ENCODE assay signal across 2 cellular contexts in the genomic region with DNA sequence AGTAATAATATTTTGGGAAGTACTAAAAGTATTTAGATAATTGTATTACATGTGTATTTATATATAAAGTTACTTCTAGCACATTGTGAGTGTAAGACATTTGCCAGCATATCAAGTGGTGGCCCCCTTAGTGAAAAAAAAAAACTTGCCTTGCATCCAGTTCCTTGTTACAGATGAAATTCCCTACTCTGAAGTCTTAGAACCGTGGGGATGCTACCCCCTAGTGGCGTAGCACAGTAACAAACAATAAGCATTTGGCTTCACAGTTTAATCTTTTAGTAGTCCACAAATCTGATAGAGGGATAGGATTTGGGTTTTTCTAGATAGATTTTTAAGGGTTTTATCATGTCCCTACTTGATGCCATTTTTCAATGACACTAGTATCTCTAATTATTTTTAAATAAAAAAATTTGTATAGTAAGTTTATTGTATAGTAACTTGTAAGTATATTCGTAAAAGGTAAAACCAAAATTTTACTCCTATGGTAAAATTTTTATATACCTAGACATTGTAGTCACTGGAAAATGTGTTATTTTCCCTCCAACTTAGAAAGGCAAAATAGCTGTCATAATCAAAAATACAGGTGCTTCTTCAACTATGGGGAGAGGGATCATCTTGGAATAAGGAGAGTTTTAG.
TF ChIP-seq lines count a peak whose summit lies in the region.

No MANE protein-coding gene starts in this region.

TF ChIP-seq in A549, 52 proteins besides CTCF, POLR2A, EP300 and RAD21:
- peak; percentile 70 for TF ChIP-seq SMC3 (IDR thresholded peaks at IDR 0.05)
- TF ChIP-seq KDM1A (IDR thresholded peaks at IDR 0.05; ENCODE audit: low read depth), result no peak

TF ChIP-seq in HepG2, 621 proteins besides CTCF, POLR2A, EP300 and RAD21:
- no peak for TF ChIP-seq HIVEP1 (CRISPR knock-in tag; IDR thresholded peaks at IDR 0.05)
- TF ChIP-seq ZNF777 (CRISPR knock-in tag; IDR thresholded peaks at IDR 0.05), result no peak
- no peak for TF ChIP-seq ZNF292 (CRISPR knock-in tag; IDR thresholded peaks at IDR 0.05; ENCODE audit: borderline replicate concordance, low read depth)
- no peak for TF ChIP-seq ZNF883 (CRISPR knock-in tag; IDR thresholded peaks at IDR 0.05; ENCODE audit: not compliant biosample characterization)
- no peak for TF ChIP-seq JDP2 (CRISPR knock-in tag; IDR thresholded peaks at IDR 0.05; ENCODE audit: borderline replicate concordance)
- TF ChIP-seq ZNF383 (CRISPR knock-in tag; IDR thresholded peaks at IDR 0.05; ENCODE audit: borderline replicate concordance), result no peak
- TF ChIP-seq REPIN1 (CRISPR knock-in tag; IDR thresholded peaks at IDR 0.05; ENCODE audit: borderline replicate concordance, low read depth), result no peak
- TF ChIP-seq ZNF180 (CRISPR knock-in tag; IDR thresholded peaks at IDR 0.05; ENCODE audit: borderline replicate concordance, low read depth), result no peak
- no peak for TF ChIP-seq ZNF605 (CRISPR knock-in tag; IDR thresholded peaks at IDR 0.05)
- TF ChIP-seq, protein P1, sequence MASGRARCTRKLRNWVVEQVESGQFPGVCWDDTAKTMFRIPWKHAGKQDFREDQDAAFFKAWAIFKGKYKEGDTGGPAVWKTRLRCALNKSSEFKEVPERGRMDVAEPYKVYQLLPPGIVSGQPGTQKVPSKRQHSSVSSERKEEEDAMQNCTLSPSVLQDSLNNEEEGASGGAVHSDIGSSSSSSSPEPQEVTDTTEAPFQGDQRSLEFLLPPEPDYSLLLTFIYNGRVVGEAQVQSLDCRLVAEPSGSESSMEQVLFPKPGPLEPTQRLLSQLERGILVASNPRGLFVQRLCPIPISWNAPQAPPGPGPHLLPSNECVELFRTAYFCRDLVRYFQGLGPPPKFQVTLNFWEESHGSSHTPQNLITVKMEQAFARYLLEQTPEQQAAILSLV (CRISPR knock-in tag; IDR thresholded peaks at IDR 0.05; ENCODE audit: borderline replicate concordance), result no peak
- TF ChIP-seq IKZF4 (CRISPR knock-in tag; IDR thresholded peaks at IDR 0.05; ENCODE audit: borderline replicate concordance, low read depth, not compliant biosample characterization), result no peak
- TF ChIP-seq ZNF382 (CRISPR knock-in tag; IDR thresholded peaks at IDR 0.05; ENCODE audit: borderline replicate concordance), result no peak
- TF ChIP-seq, protein P2, sequence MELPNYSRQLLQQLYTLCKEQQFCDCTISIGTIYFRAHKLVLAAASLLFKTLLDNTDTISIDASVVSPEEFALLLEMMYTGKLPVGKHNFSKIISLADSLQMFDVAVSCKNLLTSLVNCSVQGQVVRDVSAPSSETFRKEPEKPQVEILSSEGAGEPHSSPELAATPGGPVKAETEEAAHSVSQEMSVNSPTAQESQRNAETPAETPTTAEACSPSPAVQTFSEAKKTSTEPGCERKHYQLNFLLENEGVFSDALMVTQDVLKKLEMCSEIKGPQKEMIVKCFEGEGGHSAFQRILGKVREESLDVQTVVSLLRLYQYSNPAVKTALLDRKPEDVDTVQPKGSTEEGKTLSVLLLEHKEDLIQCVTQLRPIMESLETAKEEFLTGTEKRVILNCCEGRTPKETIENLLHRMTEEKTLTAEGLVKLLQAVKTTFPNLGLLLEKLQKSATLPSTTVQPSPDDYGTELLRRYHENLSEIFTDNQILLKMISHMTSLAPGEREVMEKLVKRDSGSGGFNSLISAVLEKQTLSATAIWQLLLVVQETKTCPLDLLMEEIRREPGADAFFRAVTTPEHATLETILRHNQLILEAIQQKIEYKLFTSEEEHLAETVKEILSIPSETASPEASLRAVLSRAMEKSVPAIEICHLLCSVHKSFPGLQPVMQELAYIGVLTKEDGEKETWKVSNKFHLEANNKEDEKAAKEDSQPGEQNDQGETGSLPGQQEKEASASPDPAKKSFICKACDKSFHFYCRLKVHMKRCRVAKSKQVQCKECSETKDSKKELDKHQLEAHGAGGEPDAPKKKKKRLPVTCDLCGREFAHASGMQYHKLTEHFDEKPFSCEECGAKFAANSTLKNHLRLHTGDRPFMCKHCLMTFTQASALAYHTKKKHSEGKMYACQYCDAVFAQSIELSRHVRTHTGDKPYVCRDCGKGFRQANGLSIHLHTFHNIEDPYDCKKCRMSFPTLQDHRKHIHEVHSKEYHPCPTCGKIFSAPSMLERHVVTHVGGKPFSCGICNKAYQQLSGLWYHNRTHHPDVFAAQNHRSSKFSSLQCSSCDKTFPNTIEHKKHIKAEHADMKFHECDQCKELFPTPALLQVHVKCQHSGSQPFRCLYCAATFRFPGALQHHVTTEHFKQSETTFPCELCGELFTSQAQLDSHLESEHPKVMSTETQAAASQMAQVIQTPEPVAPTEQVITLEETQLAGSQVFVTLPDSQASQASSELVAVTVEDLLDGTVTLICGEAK (IDR thresholded peaks at IDR 0.05), result no peak
- TF ChIP-seq, protein P2 (CRISPR knock-in tag; IDR thresholded peaks at IDR 0.05), result no peak
- TF ChIP-seq ZNF337 (CRISPR knock-in tag; IDR thresholded peaks at IDR 0.05; ENCODE audit: borderline replicate concordance, low read depth), result no peak
- TF ChIP-seq, protein P3, sequence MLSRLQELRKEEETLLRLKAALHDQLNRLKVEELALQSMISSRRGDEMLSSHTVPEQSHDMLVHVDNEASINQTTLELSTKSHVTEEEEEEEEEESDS (CRISPR knock-in tag; IDR thresholded peaks at IDR 0.05; ENCODE audit: borderline replicate concordance), result no peak
- TF ChIP-seq ZNF282 (IDR thresholded peaks at IDR 0.05; ENCODE audit: partially characterized antibody), result no peak
- TF ChIP-seq ETS1 (CRISPR knock-in tag; IDR thresholded peaks at IDR 0.05), result no peak
- no peak for TF ChIP-seq XBP1 (CRISPR knock-in tag; IDR thresholded peaks at IDR 0.05)
- no peak for TF ChIP-seq ZSCAN12 (CRISPR knock-in tag; IDR thresholded peaks at IDR 0.05)
- peak; percentile 73; the same call in 1 of the 2 replicates for TF ChIP-seq ZNF362 (CRISPR knock-in tag; IDR thresholded peaks at IDR 0.05; ENCODE audit: borderline replicate concordance)
- no peak for TF ChIP-seq FOXA1 (IDR thresholded peaks at IDR 0.05)
- TF ChIP-seq FOXA1 (CRISPR knock-in tag; IDR thresholded peaks at IDR 0.05), result peak; percentile 44; the same call in 1 of the 2 replicates
- no peak for TF ChIP-seq MYPOP (CRISPR knock-in tag; IDR thresholded peaks at IDR 0.05)
- no peak for TF ChIP-seq POLR2AphosphoS5 (IDR thresholded peaks at IDR 0.05; ENCODE audit: low read depth, low read length)
- TF ChIP-seq ZMYM2 (CRISPR knock-in tag; IDR thresholded peaks at IDR 0.05), result no peak
- no peak for TF ChIP-seq JUND (CRISPR knock-in tag; IDR thresholded peaks at IDR 0.05)
- TF ChIP-seq FOXA3 (CRISPR knock-in tag; IDR thresholded peaks at IDR 0.05), result peak; percentile 24; the same call in 1 of the 2 replicates
- peak; percentile 60; the same call in 1 of the 2 replicates for TF ChIP-seq SMC3 (IDR thresholded peaks at IDR 0.05; ENCODE audit: low read length)
- TF ChIP-seq SOX5 (CRISPR knock-in tag; IDR thresholded peaks at IDR 0.05; ENCODE audit: borderline replicate concordance), result no peak
- TF ChIP-seq KLF11 (CRISPR knock-in tag; IDR thresholded peaks at IDR 0.05), result no peak
- no peak for TF ChIP-seq ZNF510 (CRISPR knock-in tag; IDR thresholded peaks at IDR 0.05; ENCODE audit: low read depth)
- no peak for TF ChIP-seq SRSF4 (IDR thresholded peaks at IDR 0.05; ENCODE audit: low read depth, low read length, poor library complexity, severe bottlenecking)
- TF ChIP-seq CBX2 (IDR thresholded peaks at IDR 0.05; ENCODE audit: low read depth, low read length), result no peak
- no peak for TF ChIP-seq CBX2 (CRISPR knock-in tag; IDR thresholded peaks at IDR 0.05; ENCODE audit: low read depth)
- TF ChIP-seq, protein P4, sequence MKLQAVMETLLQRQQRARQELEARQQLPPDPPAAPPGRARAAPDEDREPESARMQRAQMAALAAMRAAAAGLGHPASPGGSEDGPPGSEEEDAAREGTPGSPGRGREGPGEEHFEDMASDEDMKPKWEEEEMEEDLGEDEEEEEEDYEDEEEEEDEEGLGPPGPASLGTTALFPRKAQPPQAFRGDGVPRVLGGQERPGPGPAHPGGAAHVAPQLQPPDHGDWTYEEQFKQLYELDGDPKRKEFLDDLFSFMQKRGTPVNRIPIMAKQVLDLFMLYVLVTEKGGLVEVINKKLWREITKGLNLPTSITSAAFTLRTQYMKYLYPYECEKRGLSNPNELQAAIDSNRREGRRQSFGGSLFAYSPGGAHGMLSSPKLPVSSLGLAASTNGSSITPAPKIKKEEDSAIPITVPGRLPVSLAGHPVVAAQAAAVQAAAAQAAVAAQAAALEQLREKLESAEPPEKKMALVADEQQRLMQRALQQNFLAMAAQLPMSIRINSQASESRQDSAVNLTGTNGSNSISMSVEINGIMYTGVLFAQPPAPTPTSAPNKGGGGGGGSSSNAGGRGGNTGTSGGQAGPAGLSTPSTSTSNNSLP (IDR thresholded peaks at IDR 0.05; ENCODE audit: low read depth, low read length), result peak; percentile 59; the same call in 1 of the 2 replicates
- TF ChIP-seq ZSCAN30 (CRISPR knock-in tag; IDR thresholded peaks at IDR 0.05), result no peak
- no peak for TF ChIP-seq POLR2AphosphoS2 (IDR thresholded peaks at IDR 0.05; ENCODE audit: low read depth, low read length)
- TF ChIP-seq ZNF564 (CRISPR knock-in tag; IDR thresholded peaks at IDR 0.05), result no peak
- TF ChIP-seq RBM39 (IDR thresholded peaks at IDR 0.05; ENCODE audit: low read depth, low read length, poor library complexity, severe bottlenecking), result no peak
- TF ChIP-seq, protein P5, sequence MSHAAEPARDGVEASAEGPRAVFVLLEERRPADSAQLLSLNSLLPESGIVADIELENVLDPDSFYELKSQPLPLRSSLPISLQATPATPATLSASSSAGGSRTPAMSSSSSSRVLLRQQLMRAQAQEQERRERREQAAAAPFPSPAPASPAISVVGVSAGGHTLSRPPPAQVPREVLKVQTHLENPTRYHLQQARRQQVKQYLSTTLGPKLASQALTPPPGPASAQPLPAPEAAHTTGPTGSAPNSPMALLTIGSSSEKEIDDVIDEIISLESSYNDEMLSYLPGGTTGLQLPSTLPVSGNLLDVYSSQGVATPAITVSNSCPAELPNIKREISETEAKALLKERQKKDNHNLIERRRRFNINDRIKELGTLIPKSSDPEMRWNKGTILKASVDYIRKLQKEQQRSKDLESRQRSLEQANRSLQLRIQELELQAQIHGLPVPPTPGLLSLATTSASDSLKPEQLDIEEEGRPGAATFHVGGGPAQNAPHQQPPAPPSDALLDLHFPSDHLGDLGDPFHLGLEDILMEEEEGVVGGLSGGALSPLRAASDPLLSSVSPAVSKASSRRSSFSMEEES (CRISPR knock-in tag; IDR thresholded peaks at IDR 0.05), result no peak
- no peak for TF ChIP-seq TP53 (CRISPR knock-in tag; conservative IDR thresholded peaks at IDR 0.05)
- no peak for TF ChIP-seq HNRNPL (IDR thresholded peaks at IDR 0.05; ENCODE audit: low read depth, low read length)
- TF ChIP-seq MAF1 (CRISPR knock-in tag; IDR thresholded peaks at IDR 0.05; ENCODE audit: borderline replicate concordance), result no peak
- peak; percentile 81 for TF ChIP-seq STAG1 (CRISPR knock-in tag; IDR thresholded peaks at IDR 0.05)
- TF ChIP-seq SSRP1 (CRISPR knock-in tag; IDR thresholded peaks at IDR 0.05), result no peak
- no peak for TF ChIP-seq ZNF44 (CRISPR knock-in tag; IDR thresholded peaks at IDR 0.05)
- TF ChIP-seq ZNF121 (CRISPR knock-in tag; IDR thresholded peaks at IDR 0.05), result no peak
